ENCODE assay signal across 27 cellular contexts in the genomic region with DNA sequence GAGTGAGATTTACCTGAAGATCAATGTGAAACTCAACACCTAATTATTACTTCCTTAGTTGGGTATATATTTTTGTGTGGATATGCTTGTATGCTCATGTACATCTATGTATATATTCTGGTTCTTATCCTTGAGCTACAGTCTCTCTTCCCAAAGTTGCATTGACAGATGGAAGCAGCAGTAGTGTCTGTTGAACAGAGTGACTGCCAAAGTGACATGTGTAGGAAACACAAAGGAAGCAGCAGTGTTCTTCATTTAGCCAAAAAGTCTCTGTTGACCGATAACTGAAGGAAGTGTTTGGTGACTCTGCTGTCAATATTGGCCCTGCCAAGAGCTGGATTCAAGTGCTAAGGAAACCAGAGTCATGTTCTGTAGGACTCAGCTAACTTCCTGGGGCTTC.
"Had no signal": no experiment of that assay in that cellular context is flagged by ENCODE, and none has a peak within 500 bp of the region (broad histone marks: within the 10 kb centered on the region; RNA-seq: fewer than 3 reads in every experiment).

No MANE protein-coding gene starts in this region.

- DNase-seq: activated B cell treated with CpG ODN at 0.5 μM for 24 hours; activated CD4-positive, alpha-beta T cell treated with anti-CD3 and anti-CD28 coated beads for 48 hours; activated CD4-positive, alpha-beta T cell treated with anti-CD3 and anti-CD28 coated beads, Interleukin-2, amount 50 U/mL, for 1 hour; activated CD4-positive, alpha-beta T cell treated with anti-CD3 and anti-CD28 coated beads, Interleukin-2, amount 50 U/mL, for 48 hours; activated CD8-positive, alpha-beta memory T cell treated with anti-CD3 and anti-CD28 coated beads for 24 hours; activated CD8-positive, alpha-beta T cell treated with anti-CD3 and anti-CD28 coated beads for 36 hours; activated effector memory CD4-positive, alpha-beta T cell treated with Interleukin-2 at 50 U/mL for 16 hours; activated naive CD4-positive, alpha-beta T cell treated with anti-CD3 and anti-CD28 coated beads for 36 hours; activated naive CD8-positive, alpha-beta T cell treated with anti-CD3 and anti-CD28 coated beads for 36 hours; activated naive CD8-positive, alpha-beta T cell treated with anti-CD3 and anti-CD28 coated beads, Interleukin-2, amount 50 U/mL, for 24 hours; activated T-cell treated with anti-CD3 and anti-CD28 coated beads, Interleukin-2, amount 50 U/mL, for 4 hours; adrenal gland; amygdala; aorta; body of pancreas; dorsolateral prefrontal cortex; effector memory CD4-positive, alpha-beta T cell; endodermal cell; foreskin fibroblast; head of caudate nucleus; T-helper 17 cell; T1000; WERI-Rb-1 had no signal

- ATAC-seq: activated CD4-positive, CD25-positive, alpha-beta regulatory T cell treated with anti-CD3 and anti-CD28 coated beads, Interleukin-2, amount 50 U/mL, for 24 hours; activated CD8-positive, alpha-beta T cell treated with anti-CD3 and anti-CD28 coated beads for 36 hours; activated naive CD8-positive, alpha-beta T cell treated with anti-CD3 and anti-CD28 coated beads, Interleukin-2, amount 50 U/mL, for 24 hours; activated T-cell treated with anti-CD3 and anti-CD28 coated beads, Interleukin-2, amount 50 U/mL, for 4 hours; activated T-helper 17 cell treated with anti-CD3 and anti-CD28 coated beads, Interleukin-2, amount 50 U/mL, for 72 hours; body of pancreas; esophagus mucosa; T-helper 17 cell had no signal

- H3K4me1 ChIP-seq: adrenal gland, body of pancreas had no signal

- H3K27ac ChIP-seq: adrenal gland, body of pancreas, coronary artery, dorsolateral prefrontal cortex, WERI-Rb-1 had no signal

- H3K4me3 ChIP-seq: adrenal gland, body of pancreas, coronary artery, dorsolateral prefrontal cortex had no signal

- H3K9me3 ChIP-seq: adrenal gland, body of pancreas had no signal

- H3K27me3 ChIP-seq: adrenal gland, body of pancreas, dorsolateral prefrontal cortex had no signal

- H3K36me3 ChIP-seq: adrenal gland, WERI-Rb-1 had no signal
